Comparison of ENCODE assay signal across 1 cellular context in genomic region chr5:71475788-71476384, GRCh38.
TF ChIP-seq lines count a peak whose summit lies in the region.

No MANE protein-coding gene starts in this region.

TF ChIP-seq in K562, 482 proteins besides CTCF, POLR2A, EP300 and RAD21 (continued from another document):
- TF ChIP-seq ZNF609 (CRISPR knock-in tag; IDR thresholded peaks at IDR 0.05; ENCODE audit: borderline replicate concordance) (no peak), ARID2 (IDR thresholded peaks at IDR 0.05) (no peak), ZNF699 (CRISPR knock-in tag; IDR thresholded peaks at IDR 0.05; ENCODE audit: insufficient replicate concordance) (no peak)
